In the genomic region with DNA sequence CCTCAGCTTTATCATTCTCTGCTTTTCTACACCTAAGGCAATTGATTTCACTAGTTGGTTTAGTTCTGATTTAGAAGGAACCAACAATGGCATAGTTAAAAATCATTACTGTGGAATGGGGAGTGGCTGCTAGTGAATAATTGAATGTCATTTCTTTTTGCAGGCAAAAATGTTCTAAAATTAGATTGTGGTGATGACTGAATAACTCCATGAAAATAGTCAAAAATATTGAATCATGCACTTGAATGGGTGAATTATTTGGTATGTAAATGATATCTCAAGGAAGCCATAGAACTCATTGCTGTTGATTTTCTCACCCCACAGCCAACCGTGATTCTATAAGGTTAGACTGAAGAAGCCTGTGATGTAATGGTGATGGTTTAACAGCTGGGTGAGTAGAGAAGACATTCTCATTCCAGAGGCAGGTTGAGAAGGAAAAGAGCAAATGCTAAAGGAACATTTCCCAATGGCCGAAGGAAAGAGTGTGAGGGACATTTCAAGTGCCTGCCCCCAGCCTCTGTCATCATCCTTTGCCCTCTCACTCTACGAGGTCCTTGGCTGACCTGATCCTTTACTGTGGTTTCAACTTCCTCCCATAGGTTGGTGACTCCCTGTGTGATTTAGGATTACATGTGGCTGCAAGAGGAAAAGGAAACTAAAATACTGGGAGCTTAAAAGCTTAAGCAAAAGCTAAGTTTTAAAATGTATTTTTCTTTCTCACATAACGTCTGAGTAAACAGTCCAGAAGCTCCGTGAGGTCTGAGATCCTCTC, we compare ENCODE assay signal across 1 cellular context.
TF ChIP-seq lines count a peak whose summit lies in the region.

No MANE protein-coding gene starts in this region.

TF ChIP-seq in SK-N-SH, 30 proteins besides CTCF, POLR2A, EP300 and RAD21 (continued from another document):
- TF ChIP-seq PBX3 (IDR thresholded peaks at IDR 0.05): no peak
